ENCODE assay signal across 27 cellular contexts in the genomic region with DNA sequence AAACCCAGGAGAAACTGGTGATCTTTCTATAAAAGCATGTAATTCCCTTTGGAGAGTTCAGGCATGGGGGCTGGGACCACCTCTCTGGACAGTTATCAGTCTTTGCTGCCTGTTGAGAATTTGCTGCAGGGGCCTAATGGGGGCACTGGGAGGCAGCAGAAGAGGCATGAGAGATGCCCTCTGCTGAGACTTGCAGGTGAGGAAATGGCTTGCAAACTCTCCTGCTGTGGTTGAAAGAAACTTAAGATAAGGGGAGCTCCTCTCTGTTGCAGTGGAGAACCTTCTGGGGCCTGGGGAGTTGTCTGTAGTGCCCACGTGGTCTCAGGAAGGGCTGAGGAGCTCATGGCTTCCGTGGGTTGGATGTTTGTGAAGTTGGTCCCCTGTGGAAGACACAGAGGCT.
"Had no signal": no experiment of that assay in that cellular context is flagged by ENCODE, and none has a peak within 500 bp of the region (broad histone marks: within the 10 kb centered on the region; RNA-seq: fewer than 3 reads in every experiment).

No MANE protein-coding gene starts in this region.

- DNase-seq: natural killer cell; nucleus accumbens; pancreas; psoas muscle; right cardiac atrium; right lobe of liver; sigmoid colon; small intestine; stimulated activated CD4-positive, alpha-beta T cell treated with anti-CD3 and anti-CD28 coated beads, Interleukin-15, amount 100 ng/mL, for 24 hours; stimulated activated CD4-positive, alpha-beta T cell treated with anti-CD3 and anti-CD28 coated beads, Interleukin-2, amount 100 ng/mL, for 24 hours; stimulated activated CD4-positive, alpha-beta T cell treated with anti-CD3 and anti-CD28 coated beads, Interleukin-2, amount 100 ng/mL, for 48 hours; stimulated activated CD4-positive, alpha-beta T cell treated with anti-CD3 and anti-CD28 coated beads, Interleukin-4, amount 100 ng/mL, for 24 hours; stimulated activated naive B cell treated with anti-CD40 and anti-IgM and Interleukin-4, amounts not matched to agents 10 μg/mL and 1 μg/mL and 100 μg/mL, for 72 hours; stimulated activated naive CD4-positive, alpha-beta T cell treated with Interleukin-2 at 50 U/mL for 16 hours; stomach; thyroid gland; trophoblast cell; upper lobe of left lung had no signal

- H3K4me1 Mint-ChIP-seq: nephron had no signal

- H3K27me3 Mint-ChIP-seq: stimulated activated naive B cell treated with anti-CD40 and anti-IgM and Interleukin-4, amounts not matched to agents 10 μg/mL and 1 μg/mL and 100 μg/mL, for 72 hours; stimulated activated naive CD8-positive, alpha-beta T cell treated with anti-CD3 and anti-CD28 coated beads, Interleukin-15, Interleukin-2, amounts not matched to agents 100 ng/mL and 50 ng/mL, for 24 hours had no signal

- H3K27me3 ChIP-seq: pancreas, right lobe of liver, sigmoid colon, stomach, thyroid gland, upper lobe of left lung, vagina had no signal

- H3K27ac ChIP-seq: neutrophil, pancreas, psoas muscle, right lobe of liver, sigmoid colon, stomach, thoracic aorta, thyroid gland, tibial nerve, vagina had no signal

- H3K36me3 Mint-ChIP-seq: natural killer cell; stimulated activated effector memory CD8-positive, alpha-beta T cell treated with anti-CD3 and anti-CD28 coated beads, Interleukin-12 subunit alpha, Interleukin-12 subunit beta, amount 100 ng/mL, for 72 hours had no signal

- H3K4me1 ChIP-seq: psoas muscle, right lobe of liver, thyroid gland, tibial nerve, vagina had no signal

- H3K4me3 Mint-ChIP-seq: natural killer cell; nephron; stimulated activated effector memory CD8-positive, alpha-beta T cell treated with anti-CD3 and anti-CD28 coated beads, Interleukin-12 subunit alpha, Interleukin-12 subunit beta, amount 100 ng/mL, for 72 hours; stimulated activated naive B cell treated with anti-CD40 and anti-IgM and Interleukin-4, amounts not matched to agents 10 μg/mL and 1 μg/mL and 100 μg/mL, for 72 hours; stimulated activated naive CD8-positive, alpha-beta T cell treated with anti-CD3 and anti-CD28 coated beads, Interleukin-15, Interleukin-2, amounts not matched to agents 100 ng/mL and 50 ng/mL, for 24 hours had no signal

- H3K9me3 ChIP-seq: neutrophil, pancreas, psoas muscle, right lobe of liver, sigmoid colon, stomach, thoracic aorta, thyroid gland, upper lobe of left lung, vagina had no signal

- H3K27ac Mint-ChIP-seq: natural killer cell; nephron; progenitor cell of endocrine pancreas; stimulated activated effector memory CD8-positive, alpha-beta T cell treated with anti-CD3 and anti-CD28 coated beads, Interleukin-12 subunit alpha, Interleukin-12 subunit beta, amount 100 ng/mL, for 72 hours; stimulated activated naive B cell treated with anti-CD40 and anti-IgM and Interleukin-4, amounts not matched to agents 10 μg/mL and 1 μg/mL and 100 μg/mL, for 72 hours; stimulated activated naive CD8-positive, alpha-beta T cell treated with anti-CD3 and anti-CD28 coated beads, Interleukin-15, Interleukin-2, amounts not matched to agents 100 ng/mL and 50 ng/mL, for 24 hours had no signal

- H3K4me3 ChIP-seq: pancreas, psoas muscle, right lobe of liver, sigmoid colon, stomach, thoracic aorta, thyroid gland, tibial nerve, upper lobe of left lung, vagina had no signal

- H3K36me3 ChIP-seq: neutrophil, pancreas, right lobe of liver, sigmoid colon, stomach, thoracic aorta, thyroid gland, tibial nerve, upper lobe of left lung, vagina had no signal

- FAIRE-seq: pancreas, small intestine, urothelium cell line had no signal

- ATAC-seq: natural killer cell; pancreas; psoas muscle; right cardiac atrium; right lobe of liver; stimulated activated effector memory CD8-positive, alpha-beta T cell treated with anti-CD3 and anti-CD28 coated beads, Interleukin-12 subunit alpha, Interleukin-12 subunit beta, amount 100 ng/mL, for 72 hours; stimulated activated naive B cell treated with anti-CD40 and anti-IgM and Interleukin-4, amounts not matched to agents 10 μg/mL and 1 μg/mL and 100 μg/mL, for 72 hours had no signal
